In the genomic region with DNA sequence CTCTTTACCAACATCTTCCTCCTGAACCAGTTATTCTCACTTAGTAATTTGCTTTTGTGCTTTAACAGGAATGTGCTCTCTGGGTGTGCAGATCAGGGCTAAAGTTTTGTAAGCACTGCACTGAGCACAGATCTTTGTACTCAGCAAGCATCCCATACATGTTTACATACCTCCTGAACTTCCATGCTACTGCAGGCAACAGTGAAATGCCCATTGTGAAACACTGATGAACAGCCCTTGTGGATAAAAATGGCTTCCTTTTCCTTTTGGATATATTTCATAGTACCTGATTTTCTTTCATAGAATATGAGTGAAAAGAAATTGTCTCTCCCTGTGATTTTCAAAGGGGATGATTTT, we compare ENCODE assay signal across 23 cellular contexts.
DNase-seq lines count a peak whose midpoint lies in the region; ATAC-seq and TF ChIP-seq lines count a peak whose summit lies in the region.
"Had no signal": no experiment of that assay in that cellular context is flagged by ENCODE, and none has a peak within 500 bp of the region (broad histone marks: within the 10 kb centered on the region; RNA-seq: fewer than 3 reads in every experiment).

No MANE protein-coding gene starts in this region.

- intact Hi-C loops in heart left ventricle (cut with DNase I), result no loop called here
- intact Hi-C loops in right cardiac atrium (cut with DNase I), result no loop called here

- no peak for TF ChIP-seq CTCF in heart left ventricle (IDR thresholded peaks at IDR 0.05)
- no peak for TF ChIP-seq CTCF in fibroblast of pulmonary artery (IDR thresholded peaks at IDR 0.05; ENCODE audit: low read length, missing control alignments)

- no peaks in the 10 kb centered on the region for H3K9me3 ChIP-seq in heart left ventricle
- no peaks in the 10 kb centered on the region for H3K9me3 ChIP-seq in right cardiac atrium (ENCODE audit: control insufficient read depth, low read length)
- no peaks in the 10 kb centered on the region for H3K9me3 ChIP-seq in adipocyte (ENCODE audit: control insufficient read depth, low read length)
- H3K9me3 ChIP-seq: neutrophil, prostate gland, stomach, tibial artery had no signal

- H3K27me3 ChIP-seq in heart left ventricle, result no peaks in the 10 kb centered on the region
- H3K27me3 ChIP-seq in right cardiac atrium (ENCODE audit: control insufficient read depth, insufficient read depth), result peaks cover 2% of the 10 kb centered on the region
- no peaks in the 10 kb centered on the region for H3K27me3 ChIP-seq in adipocyte (replicated peaks; ENCODE audit: control insufficient read depth, insufficient read depth, low read length)
- H3K27me3 ChIP-seq: neutrophil, stomach, tibial artery had no signal

- H3K4me1 ChIP-seq in heart left ventricle (peaks cover 0 to 14% (median 0%) of the 10 kb centered on the region in 12 donors), right cardiac atrium (ENCODE audit: control insufficient read depth, insufficient read depth, low read length) (no peaks in the 10 kb centered on the region), adipocyte (ENCODE audit: control insufficient read depth, insufficient read depth, low read length) (peaks cover 13% of the 10 kb centered on the region)
- H3K4me1 ChIP-seq: prostate gland, stomach had no signal

- ATAC-seq in heart left ventricle (no peak), right cardiac atrium (no peak), GM21528 (IDR thresholded peaks at IDR 0.05; ENCODE audit: low FRiP score, unreplicated experiment) (no peak)

- DNase-seq in heart left ventricle (no peak), right cardiac atrium (no peak), adipocyte (ENCODE audit: low read depth) (peak; percentile 35), fibroblast of pulmonary artery (ENCODE audit: low read depth) (peak; percentile 44), hepatic stellate cell (ENCODE audit: low spot score) (no peak), MV-4-11 (lab: John Stamatoyannopoulos, UW) (no peak), HUDEP-2 (lab: John Stamatoyannopoulos, UW; ENCODE audit: unreplicated experiment in 76 of 76) (no peak)
- DNase-seq: activated CD4-positive, alpha-beta T cell treated with anti-CD3 and anti-CD28 coated beads, Interleukin-2, amount 50 U/mL, for 1 hour; activated naive CD4-positive, alpha-beta T cell treated with anti-CD3 and anti-CD28 coated beads, Interleukin-2, amount 10 ng/mL, durations not matched to agents 7 days and 5 days; CD8-positive, alpha-beta memory T cell; central memory CD4-positive, alpha-beta T cell; foreskin melanocyte; Kasumi-1; NCI-H1694 treated with DMSO at 0.1 percent for 48 hours; NCI-H526; stimulated activated CD8-positive, alpha-beta memory T cell treated with anti-CD3 and anti-CD28 coated beads, Interleukin-4, amount 100 ng/mL, for 48 hours; stomach; tibial artery had no signal

- H3K9ac ChIP-seq in adipocyte (ENCODE audit: low read length), result no peak overlapping the region

- H3K36me3 ChIP-seq in heart left ventricle (no peaks in the 10 kb centered on the region), adipocyte (ENCODE audit: control insufficient read depth, insufficient read depth, low read length, severe bottlenecking) (peaks cover 5% of the 10 kb centered on the region)
- H3K36me3 ChIP-seq: neutrophil, prostate gland, stomach, tibial artery had no signal

- H3K27ac ChIP-seq in heart left ventricle (peak overlapping the region in 9 of 12 donors; percentile 17 to 77 (median 45)), right cardiac atrium (ENCODE audit: low read length) (no peak overlapping the region)
- H3K27ac ChIP-seq: neutrophil, prostate gland, stomach, tibial artery, VCaP had no signal

- TF ChIP-seq POLR2A in heart left ventricle (IDR thresholded peaks at IDR 0.05), result no peak

- H3K4me3 ChIP-seq in heart left ventricle (no peak overlapping the region), right cardiac atrium (ENCODE audit: low read length) (no peak overlapping the region), adipocyte (ENCODE audit: low read length) (peak overlapping the region; percentile 42), fibroblast of pulmonary artery (replicated peaks; ENCODE audit: low read depth, low read length) (no peak overlapping the region)
- H3K4me3 ChIP-seq: lung, prostate gland, stomach, tibial artery had no signal

Comparison
In these comparisons a context has a peak if more than half of its experiments do, and no peak if none do; other contexts are left out.
1. DNase-seq: peak in adipocyte (single experiment) and fibroblast of pulmonary artery (single experiment); none in heart left ventricle (0 of 5), right cardiac atrium (0 of 3), hepatic stellate cell (single experiment), MV-4-11 (single experiment) and HUDEP-2 (0 of 76).